Comparison of ENCODE assay signal across 28 cellular contexts in the genomic region with DNA sequence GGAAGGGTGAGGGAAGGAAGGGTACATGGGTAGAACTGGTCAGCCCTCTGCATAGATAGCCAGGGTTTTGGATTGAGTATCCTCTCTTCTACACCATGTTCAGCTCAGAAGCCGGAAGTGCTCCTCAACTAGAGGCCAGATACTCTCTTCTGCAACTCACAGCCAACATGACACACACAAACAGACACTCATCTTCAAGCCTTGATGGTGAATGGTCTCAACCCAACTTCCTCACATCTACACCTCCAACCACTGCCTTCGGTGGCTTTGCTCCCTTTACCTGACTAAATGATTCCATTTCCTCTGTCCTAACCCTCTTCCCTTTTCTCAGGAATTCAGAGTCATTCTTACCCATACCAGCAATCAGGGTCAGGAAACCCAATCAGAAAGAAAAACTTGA. TPM values are rescaled to one million over a fixed set of nuclear protein-coding genes. Genes with fewer than 3 reads are reported as not detected.
DNase-seq lines count a peak whose midpoint lies in the region; ATAC-seq and TF ChIP-seq lines count a peak whose summit lies in the region.
"Had no signal": no experiment of that assay in that cellular context is flagged by ENCODE, and none has a peak within 500 bp of the region (broad histone marks: within the 10 kb centered on the region; RNA-seq: fewer than 3 reads in every experiment).

No MANE protein-coding gene starts in this region.

- DNase-seq in stimulated activated naive CD8-positive, alpha-beta T cell treated with anti-CD3 and anti-CD28 coated beads, Interleukin-15, Interleukin-2, amounts not matched to agents 100 U/mL and 50 U/mL, for 24 hours = no peak
- DNase-seq in activated CD8-positive, alpha-beta T cell treated with anti-CD3 and anti-CD28 coated beads for 36 hours = peak; percentile 16
- no peak for DNase-seq in naive thymus-derived CD4-positive, alpha-beta T cell
- DNase-seq in GF-D8 (lab: John Stamatoyannopoulos, UW) = no peak
- no peak for DNase-seq in HuH-7.5 (ENCODE audit: low spot score)
- DNase-seq in activated T-helper 2 cell treated with anti-CD3 and anti-CD28 coated beads, Interferon-gamma antibody, Interleukin-2, Interleukin-4, amounts not matched to agents 10 μg/mL and 5 μg/mL and 100 μg/mL, durations not matched to agents 14 hours and 24 hours and 36 hours (ENCODE audit: low spot score) = no peak
- DNase-seq: activated CD8-positive, alpha-beta memory T cell treated with anti-CD3 and anti-CD28 coated beads, Interleukin-2, amount 50 U/mL, for 48 hours; adrenal gland; DMS53; GM23248; hippocampal formation; MM.1S; naive B cell; NCI-H1417 treated with DMSO at 0.1 percent for 48 hours; NCI-H2081 treated with DMSO at 0.1 percent for 48 hours; NCI-H345; NCI-H748 treated with DMSO at 0.1 percent for 48 hours; ovary; RPMI8226; stimulated activated CD4-positive, alpha-beta T cell treated with anti-CD3 and anti-CD28 coated beads, Interleukin-4, amount 100 ng/mL, for 1 hour; stimulated activated naive CD4-positive, alpha-beta T cell; thyroid gland had no signal

- CTCF ChIA-PET in activated CD8-positive, alpha-beta T cell treated with anti-CD3 and anti-CD28 coated beads for 36 hours (lab: Charles Lee) = interaction anchor here (0.7 to 8.5 kb wide), 9 partner anchors 9 to 80 kb away, joined by 3 to 87 read pairs (median 11); a partner anchor contains a TSS
- CTCF ChIA-PET in naive thymus-derived CD4-positive, alpha-beta T cell (lab: Charles Lee) = interaction anchor here (0.8 to 9.6 kb wide), 5 partner anchors 15 to 80 kb away, joined by 3 to 128 read pairs (median 4); a partner anchor contains a TSS

- no peaks in the 10 kb centered on the region for H3K27me3 ChIP-seq in naive thymus-derived CD4-positive, alpha-beta T cell (ENCODE audit: control insufficient read depth in 2 of 2, insufficient read depth in 2 of 2, low read length in 2 of 2)
- H3K27me3 ChIP-seq: adrenal gland, gastroesophageal sphincter, ovary, thyroid gland had no signal

- H3K4me3 ChIP-seq in naive thymus-derived CD4-positive, alpha-beta T cell (ENCODE audit: low read length) = no peak overlapping the region
- H3K4me3 ChIP-seq: adrenal gland, gastroesophageal sphincter, GM23248, ovary, thyroid gland had no signal

- H3K27ac Mint-ChIP-seq in stimulated activated naive CD8-positive, alpha-beta T cell treated with anti-CD3 and anti-CD28 coated beads, Interleukin-15, Interleukin-2, amounts not matched to agents 100 ng/mL and 50 ng/mL, for 24 hours = peak overlapping the region; percentile 71
- peak overlapping the region; percentile 83 for H3K27ac Mint-ChIP-seq in activated CD8-positive, alpha-beta T cell treated with anti-CD3 and anti-CD28 coated beads for 36 hours
- peak overlapping the region in 6 of 9 donors; percentile 19 to 67 (median 48) for H3K27ac Mint-ChIP-seq in naive thymus-derived CD4-positive, alpha-beta T cell
- no peak overlapping the region for H3K27ac Mint-ChIP-seq in activated T-helper 2 cell treated with anti-CD3 and anti-CD28 coated beads, Interferon-gamma antibody, Interleukin-2, Interleukin-4, amounts not matched to agents 10 μg/mL and 5 μg/mL and 100 μg/mL, durations not matched to agents 14 hours and 24 hours and 36 hours
- H3K27ac Mint-ChIP-seq: brain had no signal

- no peak for TF ChIP-seq CTCF in activated CD8-positive, alpha-beta T cell treated with anti-CD3 and anti-CD28 coated beads for 36 hours (IDR thresholded peaks at IDR 0.05)

- H3K9me3 Mint-ChIP-seq in stimulated activated naive CD8-positive, alpha-beta T cell treated with anti-CD3 and anti-CD28 coated beads, Interleukin-15, Interleukin-2, amounts not matched to agents 100 ng/mL and 50 ng/mL, for 24 hours = no peaks in the 10 kb centered on the region
- H3K9me3 Mint-ChIP-seq in activated CD8-positive, alpha-beta T cell treated with anti-CD3 and anti-CD28 coated beads for 36 hours = no peaks in the 10 kb centered on the region
- H3K9me3 Mint-ChIP-seq in naive thymus-derived CD4-positive, alpha-beta T cell = no peaks in the 10 kb centered on the region
- no peaks in the 10 kb centered on the region for H3K9me3 Mint-ChIP-seq in activated T-helper 2 cell treated with anti-CD3 and anti-CD28 coated beads, Interferon-gamma antibody, Interleukin-2, Interleukin-4, amounts not matched to agents 10 μg/mL and 5 μg/mL and 100 μg/mL, durations not matched to agents 14 hours and 24 hours and 36 hours
- H3K9me3 Mint-ChIP-seq: brain, naive B cell had no signal

- H3K27ac ChIP-seq in naive thymus-derived CD4-positive, alpha-beta T cell (ENCODE audit: low read depth, low read length) = no peak overlapping the region
- H3K27ac ChIP-seq: adrenal gland, gastroesophageal sphincter, GM23248, ovary, thyroid gland had no signal

- no peaks in the 10 kb centered on the region for H3K27me3 Mint-ChIP-seq in stimulated activated naive CD8-positive, alpha-beta T cell treated with anti-CD3 and anti-CD28 coated beads, Interleukin-15, Interleukin-2, amounts not matched to agents 100 ng/mL and 50 ng/mL, for 24 hours
- no peaks in the 10 kb centered on the region for H3K27me3 Mint-ChIP-seq in activated CD8-positive, alpha-beta T cell treated with anti-CD3 and anti-CD28 coated beads for 36 hours
- no peaks in the 10 kb centered on the region for H3K27me3 Mint-ChIP-seq in naive thymus-derived CD4-positive, alpha-beta T cell
- H3K27me3 Mint-ChIP-seq in activated T-helper 2 cell treated with anti-CD3 and anti-CD28 coated beads, Interferon-gamma antibody, Interleukin-2, Interleukin-4, amounts not matched to agents 10 μg/mL and 5 μg/mL and 100 μg/mL, durations not matched to agents 14 hours and 24 hours and 36 hours (ENCODE audit: low read depth) = no peaks in the 10 kb centered on the region
- H3K27me3 Mint-ChIP-seq: brain, naive B cell had no signal

- H3K36me3 Mint-ChIP-seq in stimulated activated naive CD8-positive, alpha-beta T cell treated with anti-CD3 and anti-CD28 coated beads, Interleukin-15, Interleukin-2, amounts not matched to agents 100 ng/mL and 50 ng/mL, for 24 hours (ENCODE audit: low read depth) = peaks cover 46% of the 10 kb centered on the region
- H3K36me3 Mint-ChIP-seq in activated CD8-positive, alpha-beta T cell treated with anti-CD3 and anti-CD28 coated beads for 36 hours (ENCODE audit: low read depth) = peaks cover 15% of the 10 kb centered on the region
- peaks cover 5 to 25% (median 16%) of the 10 kb centered on the region in 5 donors for H3K36me3 Mint-ChIP-seq in naive thymus-derived CD4-positive, alpha-beta T cell
- H3K36me3 Mint-ChIP-seq in activated T-helper 2 cell treated with anti-CD3 and anti-CD28 coated beads, Interferon-gamma antibody, Interleukin-2, Interleukin-4, amounts not matched to agents 10 μg/mL and 5 μg/mL and 100 μg/mL, durations not matched to agents 14 hours and 24 hours and 36 hours (ENCODE audit: low read depth) = peaks cover 42% of the 10 kb centered on the region

- no peak overlapping the region for H3K4me3 Mint-ChIP-seq in stimulated activated naive CD8-positive, alpha-beta T cell treated with anti-CD3 and anti-CD28 coated beads, Interleukin-15, Interleukin-2, amounts not matched to agents 100 ng/mL and 50 ng/mL, for 24 hours
- no peak overlapping the region for H3K4me3 Mint-ChIP-seq in activated CD8-positive, alpha-beta T cell treated with anti-CD3 and anti-CD28 coated beads for 36 hours
- peak overlapping the region in 1 of 10 donors; percentile 70 for H3K4me3 Mint-ChIP-seq in naive thymus-derived CD4-positive, alpha-beta T cell
- H3K4me3 Mint-ChIP-seq in activated T-helper 2 cell treated with anti-CD3 and anti-CD28 coated beads, Interferon-gamma antibody, Interleukin-2, Interleukin-4, amounts not matched to agents 10 μg/mL and 5 μg/mL and 100 μg/mL, durations not matched to agents 14 hours and 24 hours and 36 hours (ENCODE audit: low read depth) = no peak overlapping the region
- H3K4me3 Mint-ChIP-seq: brain, naive B cell had no signal

- no peaks in the 10 kb centered on the region for H3K9me3 ChIP-seq in naive thymus-derived CD4-positive, alpha-beta T cell (ENCODE audit: control insufficient read depth in 2 of 3, low read length in 3 of 3)
- H3K9me3 ChIP-seq: adrenal gland, gastroesophageal sphincter, ovary, thyroid gland had no signal

- peaks cover 0 to 25% (median 5%) of the 10 kb centered on the region in 3 experiments for H3K36me3 ChIP-seq in naive thymus-derived CD4-positive, alpha-beta T cell (ENCODE audit: control insufficient read depth in 2 of 3, insufficient read depth in 3 of 3, low read length in 3 of 3)
- H3K36me3 ChIP-seq: ovary had no signal

- peaks cover 28% of the 10 kb centered on the region for H3K4me1 Mint-ChIP-seq in stimulated activated naive CD8-positive, alpha-beta T cell treated with anti-CD3 and anti-CD28 coated beads, Interleukin-15, Interleukin-2, amounts not matched to agents 100 ng/mL and 50 ng/mL, for 24 hours (ENCODE audit: low read depth)
- H3K4me1 Mint-ChIP-seq in activated CD8-positive, alpha-beta T cell treated with anti-CD3 and anti-CD28 coated beads for 36 hours (ENCODE audit: low read depth) = peaks cover 24% of the 10 kb centered on the region
- H3K4me1 Mint-ChIP-seq in naive thymus-derived CD4-positive, alpha-beta T cell = peaks cover 5 to 31% (median 16%) of the 10 kb centered on the region in 7 donors
- peaks cover 10% of the 10 kb centered on the region for H3K4me1 Mint-ChIP-seq in activated T-helper 2 cell treated with anti-CD3 and anti-CD28 coated beads, Interferon-gamma antibody, Interleukin-2, Interleukin-4, amounts not matched to agents 10 μg/mL and 5 μg/mL and 100 μg/mL, durations not matched to agents 14 hours and 24 hours and 36 hours (ENCODE audit: low read depth)

- intact Hi-C loops in activated CD8-positive, alpha-beta T cell treated with anti-CD3 and anti-CD28 coated beads for 36 hours (cut with micrococcal nuclease) = loop anchor here (5.0 kb wide), 1 partner anchor 44 kb away; a partner anchor contains a TSS
- intact Hi-C loops in naive thymus-derived CD4-positive, alpha-beta T cell (cut with micrococcal nuclease) = no loop called here
- intact Hi-C loops in activated T-helper 2 cell treated with anti-CD3 and anti-CD28 coated beads, Interferon-gamma antibody, Interleukin-2, Interleukin-4, amounts not matched to agents 10 μg/mL and 5 μg/mL and 100 μg/mL, durations not matched to agents 14 hours and 24 hours and 36 hours (cut with micrococcal nuclease) = loop anchor here (5.0 kb wide), 1 partner anchor 64 kb away; a partner anchor contains a TSS

- POLR2A ChIA-PET in activated CD8-positive, alpha-beta T cell treated with anti-CD3 and anti-CD28 coated beads for 36 hours (lab: Charles Lee) = interaction anchor here (1.3 kb wide), 1 partner anchor 9 kb away, joined by 6 read pairs; no protein-coding TSS in a partner anchor
- POLR2A ChIA-PET in naive thymus-derived CD4-positive, alpha-beta T cell (lab: Charles Lee) = interaction anchor here (2.2 kb wide), 1 partner anchor 9 kb away, joined by 18 read pairs; a partner anchor contains a TSS

- no peak for ATAC-seq in stimulated activated naive CD8-positive, alpha-beta T cell treated with anti-CD3 and anti-CD28 coated beads, Interleukin-15, Interleukin-2, amounts not matched to agents 100 U/mL and 50 U/mL, for 24 hours
- peak; percentile 47 for ATAC-seq in activated CD8-positive, alpha-beta T cell treated with anti-CD3 and anti-CD28 coated beads for 36 hours
- ATAC-seq in naive thymus-derived CD4-positive, alpha-beta T cell = no peak
- ATAC-seq: gastroesophageal sphincter, left lobe of liver had no signal

- H3K4me1 ChIP-seq in naive thymus-derived CD4-positive, alpha-beta T cell (ENCODE audit: control insufficient read depth in 2 of 2, insufficient read depth in 2 of 2, low read length in 2 of 2) = peaks cover 6 to 38% of the 10 kb centered on the region in 2 donors
- H3K4me1 ChIP-seq: adrenal gland, gastroesophageal sphincter, thyroid gland had no signal

RNA-seq across cellular contexts. Expression of a gene that starts 7.6 kb away (rescaled TPM):
- total RNA-seq in activated CD8-positive, alpha-beta T cell treated with anti-CD3 and anti-CD28 coated beads for 36 hours = 100 to 1,000 TPM in 1 of 2 experiments, 10 to 100 TPM in 1; 96.2 to 100 TPM
- total RNA-seq in naive thymus-derived CD4-positive, alpha-beta T cell = 10 to 100 TPM; 40.3 to 55.7 (median 48.5) TPM
- polyA plus RNA-seq in naive thymus-derived CD4-positive, alpha-beta T cell = 10 to 100 TPM; 74.2 to 83.7 TPM
- 66.2 and 72.7 TPM in 2 replicates for total RNA-seq in activated T-helper 2 cell treated with anti-CD3 and anti-CD28 coated beads, Interferon-gamma antibody, Interleukin-2, Interleukin-4, amounts not matched to agents 10 μg/mL and 5 μg/mL and 100 μg/mL, durations not matched to agents 14 hours and 24 hours and 36 hours

RNA-seq across cellular contexts. Expression of a gene that starts 24.4 kb away (rescaled TPM):
- total RNA-seq in activated CD8-positive, alpha-beta T cell treated with anti-CD3 and anti-CD28 coated beads for 36 hours = 10 to 100 TPM; 58.3 to 67.6 TPM
- total RNA-seq in naive thymus-derived CD4-positive, alpha-beta T cell = 100 to 1,000 TPM in 1 of 5 experiments, 10 to 100 TPM in 4; 48.7 to 137 (median 56.1) TPM
- 10 to 100 TPM; 15.9 to 21.9 TPM for polyA plus RNA-seq in naive thymus-derived CD4-positive, alpha-beta T cell
- 133 and 135 TPM in 2 replicates for total RNA-seq in activated T-helper 2 cell treated with anti-CD3 and anti-CD28 coated beads, Interferon-gamma antibody, Interleukin-2, Interleukin-4, amounts not matched to agents 10 μg/mL and 5 μg/mL and 100 μg/mL, durations not matched to agents 14 hours and 24 hours and 36 hours

RNA-seq across cellular contexts. Expression of a gene that starts 38.7 kb away (rescaled TPM):
- total RNA-seq in activated CD8-positive, alpha-beta T cell treated with anti-CD3 and anti-CD28 coated beads for 36 hours = under 1 TPM; 0.72 to 0.92 TPM
- 10 to 100 TPM in 1 of 5 experiments, 1 to 10 TPM in 4; 1.8 to 10.7 (median 7.5) TPM for total RNA-seq in naive thymus-derived CD4-positive, alpha-beta T cell
- polyA plus RNA-seq in naive thymus-derived CD4-positive, alpha-beta T cell = under 1 TPM; 0.07 to 0.15 TPM
- total RNA-seq in activated T-helper 2 cell treated with anti-CD3 and anti-CD28 coated beads, Interferon-gamma antibody, Interleukin-2, Interleukin-4, amounts not matched to agents 10 μg/mL and 5 μg/mL and 100 μg/mL, durations not matched to agents 14 hours and 24 hours and 36 hours = 0.80 and 1.0 TPM in 2 replicates
- total RNA-seq: left lobe of liver had no signal

RNA-seq across cellular contexts. Expression of a gene that starts 45.2 kb away (rescaled TPM):
- total RNA-seq in activated CD8-positive, alpha-beta T cell treated with anti-CD3 and anti-CD28 coated beads for 36 hours = not detected
- total RNA-seq in naive thymus-derived CD4-positive, alpha-beta T cell = 1 to 10 TPM in 1 of 5 experiments, under 1 TPM in 3, not detected in 1; 0.30 to 1.5 (median 0.49) TPM
- under 1 TPM in 1 of 2 donors, not detected in 1; 0.24 TPM for polyA plus RNA-seq in naive thymus-derived CD4-positive, alpha-beta T cell
- 0.60 and 0.66 TPM in 2 replicates for total RNA-seq in activated T-helper 2 cell treated with anti-CD3 and anti-CD28 coated beads, Interferon-gamma antibody, Interleukin-2, Interleukin-4, amounts not matched to agents 10 μg/mL and 5 μg/mL and 100 μg/mL, durations not matched to agents 14 hours and 24 hours and 36 hours
- total RNA-seq: adrenal gland, gastroesophageal sphincter, GM23248, left lobe of liver, mesenteric fat pad, ovary, SK-MEL-5, thyroid gland had no signal
- polyA plus RNA-seq: adrenal gland, GM23248, ovary had no signal

Comparison
In these comparisons a context has a peak if more than half of its experiments do, and no peak if none do; other contexts are left out.
1. intact Hi-C loops: an anchor here in activated CD8-positive, alpha-beta T cell treated with anti-CD3 and anti-CD28 coated beads for 36 hours (5.0 kb wide) and activated T-helper 2 cell treated with anti-CD3 and anti-CD28 coated beads, Interferon-gamma antibody, Interleukin-2, Interleukin-4, amounts not matched to agents 10 μg/mL and 5 μg/mL and 100 μg/mL, durations not matched to agents 14 hours and 24 hours and 36 hours (5.0 kb wide); none called in naive thymus-derived CD4-positive, alpha-beta T cell.